In genomic region chr5:132294728-132295504, GRCh38 we compare ENCODE assay signal across 1 cellular context.
TF ChIP-seq lines count a peak whose summit lies in the region.

No MANE protein-coding gene starts in this region.

TF ChIP-seq in K562, 482 proteins besides CTCF, POLR2A, EP300 and RAD21 (continued from another document):
- peak; percentile 8; the same call in 1 of the 2 replicates for TF ChIP-seq NKRF (IDR thresholded peaks at IDR 0.05; ENCODE audit: borderline replicate concordance)
- no peak for TF ChIP-seq ETV6 (IDR thresholded peaks at IDR 0.05; ENCODE audit: borderline replicate concordance in 1 of 2, low read depth in 2 of 2, low read length in 1 of 2)
- TF ChIP-seq ETV6 (CRISPR knock-in tag; IDR thresholded peaks at IDR 0.05; ENCODE audit: borderline replicate concordance), result 0 out of 2 replicates have a peak, but pooled peaks have one; percentile 55
- no peak for TF ChIP-seq GTF2E2 (tag; IDR thresholded peaks at IDR 0.05)
- TF ChIP-seq UBTF (IDR thresholded peaks at IDR 0.05; ENCODE audit: borderline replicate concordance in 1 of 2, low read depth in 2 of 2, low read length in 2 of 2), result peak in 1 of 2 experiments; percentile 8; a peak in 2 of 4 replicates
- TF ChIP-seq SAFB (IDR thresholded peaks at IDR 0.05; ENCODE audit: borderline replicate concordance, low read depth, low read length), result 0 out of 2 replicates have a peak, but pooled peaks have one; percentile 32
- TF ChIP-seq CXXC5 (CRISPR knock-in tag; IDR thresholded peaks at IDR 0.05), result peak; percentile 40; the same call in 1 of the 2 replicates
- TF ChIP-seq FUS (optimal IDR thresholded peaks at IDR 0.05; ENCODE audit: low read depth, low read length), result no peak
- no peak for TF ChIP-seq HMGN3 (IDR thresholded peaks at IDR 0.05; ENCODE audit: borderline replicate concordance, extremely low read depth, insufficient read length, low read depth, low read length)
- peak; percentile 28 for TF ChIP-seq CCNT2 (IDR thresholded peaks at IDR 0.05; ENCODE audit: borderline replicate concordance, extremely low read depth, insufficient read length, low read depth, low read length)
- TF ChIP-seq TCF3 (CRISPR knock-in tag; IDR thresholded peaks at IDR 0.05), result no peak
- TF ChIP-seq USF1 (CRISPR knock-in tag; IDR thresholded peaks at IDR 0.05), result no peak
- peak; percentile 77 for TF ChIP-seq FOSL1 (tag; conservative IDR thresholded peaks at IDR 0.05)
TF ChIP-seq in K562: peak in this region for 50.
